ENCODE assay signal across 1 cellular context in the genomic region with DNA sequence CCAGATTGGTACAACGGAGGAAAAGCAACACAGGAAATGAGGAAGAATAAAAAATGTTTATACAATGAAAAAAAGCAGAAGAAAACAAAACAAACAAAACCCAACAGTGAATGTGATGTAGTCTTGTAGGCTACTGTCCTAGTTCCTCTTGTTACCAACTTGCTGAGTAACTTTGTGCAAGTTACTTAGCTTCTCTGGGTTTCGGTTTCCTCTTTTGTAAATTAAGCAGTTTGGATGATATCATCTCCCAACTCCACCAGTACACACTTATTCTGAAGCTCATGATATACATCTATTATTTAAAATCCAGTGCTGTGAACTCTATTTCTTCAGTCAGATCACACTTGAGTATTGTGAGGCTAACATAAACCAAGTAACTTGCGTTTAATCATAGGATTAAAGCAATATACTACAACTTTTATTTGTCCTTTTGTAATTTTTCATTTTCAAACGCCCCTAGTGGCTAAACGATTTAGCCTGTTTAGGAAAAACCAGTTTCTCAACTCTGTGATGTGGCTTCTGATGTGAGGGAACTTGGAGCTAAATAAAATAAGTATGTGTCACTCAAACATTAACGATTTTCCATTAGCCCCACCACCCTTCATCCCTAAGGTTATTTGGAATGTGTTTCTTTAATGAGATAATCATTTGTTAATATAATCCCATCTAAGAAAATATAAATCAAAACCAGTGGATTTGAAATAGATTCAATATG.
TF ChIP-seq lines count a peak whose summit lies in the region.

No MANE protein-coding gene starts in this region.

TF ChIP-seq in K562, 482 proteins besides CTCF, POLR2A, EP300 and RAD21 (continued from another document and continues in another):
- TF ChIP-seq CHD7 (IDR thresholded peaks at IDR 0.05; ENCODE audit: low read depth, low read length) (no peak), TFAM (CRISPR knock-in tag; conservative IDR thresholded peaks at IDR 0.05) (no peak), ZFPM2 (CRISPR knock-in tag; IDR thresholded peaks at IDR 0.05) (no peak), PRPF4 (IDR thresholded peaks at IDR 0.05; ENCODE audit: insufficient read depth, low read depth, low read length, poor library complexity, severe bottlenecking) (no peak), CBX1 (IDR thresholded peaks at IDR 0.05; ENCODE audit: low read depth) (no peak), BCOR (IDR thresholded peaks at IDR 0.05) (peak; percentile 91), NFE2L1 (tag; IDR thresholded peaks at IDR 0.05; ENCODE audit: borderline replicate concordance, low read depth) (no peak), ILF3 (IDR thresholded peaks at IDR 0.05; ENCODE audit: borderline replicate concordance) (no peak), ETS2 (tag; IDR thresholded peaks at IDR 0.05; ENCODE audit: borderline replicate concordance, poor library complexity, severe bottlenecking) (no peak), NFATC3 (IDR thresholded peaks at IDR 0.05) (peak; percentile 40; the same call in 1 of the 2 replicates), U2AF2 (optimal IDR thresholded peaks at IDR 0.05; ENCODE audit: low read depth, low read length) (no peak), NR0B1 (IDR thresholded peaks at IDR 0.05; ENCODE audit: partially characterized antibody) (no peak), ZBTB49 (CRISPR knock-in tag; IDR thresholded peaks at IDR 0.05; ENCODE audit: borderline replicate concordance) (no peak), NRF1 (conservative IDR thresholded peaks at IDR 0.05 in 1 of 2, IDR thresholded peaks at IDR 0.05 in 1 of 2) (no peak), CEBPB (tag; IDR thresholded peaks at IDR 0.05) (peak; percentile 22; the same call in 1 of the 2 replicates), ZNF253 (CRISPR knock-in tag; conservative IDR thresholded peaks at IDR 0.05) (no peak), KDM5B (IDR thresholded peaks at IDR 0.05; ENCODE audit: insufficient replicate concordance, low read depth, low read length) (no peak), HEY1 (CRISPR knock-in tag; IDR thresholded peaks at IDR 0.05; ENCODE audit: borderline replicate concordance) (no peak), SMAD3 (CRISPR knock-in tag; conservative IDR thresholded peaks at IDR 0.05) (peak; percentile 25; the same call in 1 of the 2 replicates), ETV6 (IDR thresholded peaks at IDR 0.05; ENCODE audit: borderline replicate concordance in 1 of 2, low read depth in 2 of 2, low read length in 1 of 2) (no peak), ETV6 (CRISPR knock-in tag; IDR thresholded peaks at IDR 0.05; ENCODE audit: borderline replicate concordance) (no peak), KAT8 (IDR thresholded peaks at IDR 0.05; ENCODE audit: low read depth) (no peak), FUS (optimal IDR thresholded peaks at IDR 0.05; ENCODE audit: low read depth, low read length) (no peak), ZNF384 (IDR thresholded peaks at IDR 0.05; ENCODE audit: low read depth, low read length) (no peak), RBBP5 (IDR thresholded peaks at IDR 0.05; ENCODE audit: borderline replicate concordance, insufficient read depth, low read length, poor library complexity, severe bottlenecking) (no peak), GATAD2A (IDR thresholded peaks at IDR 0.05) (no peak), KLF13 (tag; IDR thresholded peaks at IDR 0.05; ENCODE audit: borderline replicate concordance, low read depth) (no peak), NFRKB (IDR thresholded peaks at IDR 0.05; ENCODE audit: low read depth) (0 out of 2 replicates have a peak, but pooled peaks have one; percentile 11), POLR3G (IDR thresholded peaks at IDR 0.05; ENCODE audit: extremely low read depth, insufficient read length, insufficient replicate concordance) (no peak), UBTF (IDR thresholded peaks at IDR 0.05; ENCODE audit: borderline replicate concordance in 1 of 2, low read depth in 2 of 2, low read length in 2 of 2) (no peak), TRIM28 (IDR thresholded peaks at IDR 0.05) (no peak), TBP (optimal IDR thresholded peaks at IDR 0.05; ENCODE audit: low read depth, low read length) (no peak)
- TF ChIP-seq, protein P1, sequence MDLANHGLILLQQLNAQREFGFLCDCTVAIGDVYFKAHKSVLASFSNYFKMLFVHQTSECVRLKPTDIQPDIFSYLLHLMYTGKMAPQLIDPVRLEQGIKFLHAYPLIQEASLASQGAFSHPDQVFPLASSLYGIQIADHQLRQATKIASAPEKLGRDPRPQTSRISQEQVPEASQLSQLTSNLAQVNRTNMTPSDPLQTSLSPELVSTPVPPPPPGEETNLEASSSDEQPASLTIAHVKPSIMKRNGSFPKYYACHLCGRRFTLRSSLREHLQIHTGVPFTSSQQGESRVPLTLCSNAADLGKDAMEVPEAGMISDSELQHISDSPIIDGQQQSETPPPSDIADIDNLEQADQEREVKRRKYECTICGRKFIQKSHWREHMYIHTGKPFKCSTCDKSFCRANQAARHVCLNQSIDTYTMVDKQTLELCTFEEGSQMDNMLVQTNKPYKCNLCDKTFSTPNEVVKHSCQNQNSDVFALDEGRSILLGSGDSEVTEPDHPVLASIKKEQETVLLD (IDR thresholded peaks at IDR 0.05): no peak
- TF ChIP-seq, protein P2, sequence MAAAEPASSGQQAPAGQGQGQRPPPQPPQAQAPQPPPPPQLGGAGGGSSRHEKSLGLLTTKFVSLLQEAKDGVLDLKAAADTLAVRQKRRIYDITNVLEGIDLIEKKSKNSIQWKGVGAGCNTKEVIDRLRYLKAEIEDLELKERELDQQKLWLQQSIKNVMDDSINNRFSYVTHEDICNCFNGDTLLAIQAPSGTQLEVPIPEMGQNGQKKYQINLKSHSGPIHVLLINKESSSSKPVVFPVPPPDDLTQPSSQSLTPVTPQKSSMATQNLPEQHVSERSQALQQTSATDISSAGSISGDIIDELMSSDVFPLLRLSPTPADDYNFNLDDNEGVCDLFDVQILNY (CRISPR knock-in tag; IDR thresholded peaks at IDR 0.05): no peak
- TF ChIP-seq, protein P3, sequence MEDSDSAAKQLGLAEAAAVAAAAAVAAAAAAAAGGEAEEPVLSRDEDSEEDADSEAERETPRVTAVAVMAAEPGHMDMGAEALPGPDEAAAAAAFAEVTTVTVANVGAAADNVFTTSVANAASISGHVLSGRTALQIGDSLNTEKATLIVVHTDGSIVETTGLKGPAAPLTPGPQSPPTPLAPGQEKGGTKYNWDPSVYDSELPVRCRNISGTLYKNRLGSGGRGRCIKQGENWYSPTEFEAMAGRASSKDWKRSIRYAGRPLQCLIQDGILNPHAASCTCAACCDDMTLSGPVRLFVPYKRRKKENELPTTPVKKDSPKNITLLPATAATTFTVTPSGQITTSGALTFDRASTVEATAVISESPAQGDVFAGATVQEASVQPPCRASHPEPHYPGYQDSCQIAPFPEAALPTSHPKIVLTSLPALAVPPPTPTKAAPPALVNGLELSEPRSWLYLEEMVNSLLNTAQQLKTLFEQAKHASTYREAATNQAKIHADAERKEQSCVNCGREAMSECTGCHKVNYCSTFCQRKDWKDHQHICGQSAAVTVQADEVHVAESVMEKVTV (CRISPR knock-in tag; IDR thresholded peaks at IDR 0.05): peak; percentile 41; the same call in 1 of the 2 replicates
